In the genomic region with DNA sequence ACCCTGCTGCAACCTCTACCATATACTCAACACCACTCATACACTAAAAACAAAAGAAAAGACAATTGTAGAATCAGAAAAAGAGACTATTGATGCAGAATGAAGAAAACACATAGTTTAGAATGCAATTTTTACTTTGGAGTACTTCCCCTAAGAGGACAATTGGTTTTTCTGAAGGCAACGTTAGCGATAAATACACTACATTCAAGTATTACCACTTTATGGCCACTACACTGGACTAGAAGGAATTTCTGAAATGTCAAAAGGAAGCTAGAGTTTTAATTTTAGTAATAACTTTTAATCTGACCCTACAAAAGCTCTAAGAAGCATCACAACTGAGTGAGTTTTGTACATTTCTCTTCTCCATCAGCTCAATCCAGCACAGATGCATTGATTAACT, we compare ENCODE assay signal across 30 cellular contexts. TPM values are rescaled to one million over a fixed set of nuclear protein-coding genes. Genes with fewer than 3 reads are reported as not detected.
DNase-seq lines count a peak whose midpoint lies in the region; ATAC-seq and TF ChIP-seq lines count a peak whose summit lies in the region.
"Had no signal": no experiment of that assay in that cellular context is flagged by ENCODE, and none has a peak within 500 bp of the region (broad histone marks: within the 10 kb centered on the region; RNA-seq: fewer than 3 reads in every experiment).

No MANE protein-coding gene starts in this region.

- no peak for DNase-seq in activated CD8-positive, alpha-beta T cell treated with anti-CD3 and anti-CD28 coated beads for 36 hours
- DNase-seq in activated CD8-positive, alpha-beta T cell treated with anti-CD3 and anti-CD28 coated beads, Interleukin-2, amount 10 ng/mL, durations not matched to agents 7 days and 5 days: no peak
- DNase-seq in WTC11 (ENCODE audit: low spot score) (no peak), mesothelial cell of epicardium (ENCODE audit: low spot score in 2 of 2, unreplicated experiment in 2 of 2) (no peak), thoracic aorta (ENCODE audit: low spot score) (no peak), NCI-H510A treated with DMSO at 0.1 percent for 48 hours (lab: John Stamatoyannopoulos, UW) (no peak)
- DNase-seq: 8988T; activated CD4-positive, alpha-beta T cell treated with anti-CD3 and anti-CD28 coated beads, Interleukin-2, amount 50 U/mL, for 1 hour; activated CD4-positive, CD25-positive, alpha-beta regulatory T cell; activated CD8-positive, alpha-beta memory T cell treated with anti-CD3 and anti-CD28 coated beads, Interleukin-2, amount 10 ng/mL, durations not matched to agents 7 days and 5 days; activated naive CD8-positive, alpha-beta T cell treated with anti-CD3 and anti-CD28 coated beads, Interleukin-2, amount 50 U/mL, for 24 hours; activated T-cell treated with anti-CD3 and anti-CD28 coated beads, Interleukin-2, amount 50 U/mL, for 48 hours; CD4-positive, alpha-beta T cell; cerebellar nuclear complex; hippocampal formation; KG1; NCI-H1092 treated with DMSO at 0.1 percent for 48 hours; NCI-H1694 treated with DMSO at 0.1 percent for 48 hours; NCI-H446 treated with DMSO at 0.1 percent for 48 hours; NCI-H82; RPMI8226; stimulated activated CD8-positive, alpha-beta memory T cell treated with anti-CD3 and anti-CD28 coated beads, Interleukin-4, amount 100 ng/mL, for 48 hours; stimulated activated naive CD8-positive, alpha-beta T cell treated with anti-CD3 and anti-CD28 coated beads, Interleukin-15, amount 100 ng/mL, for 72 hours; trophoblast cell had no signal

- H3K36me3 ChIP-seq in thoracic aorta: peaks cover 1% of the 10 kb centered on the region

- POLR2A ChIA-PET in activated CD8-positive, alpha-beta T cell treated with anti-CD3 and anti-CD28 coated beads for 36 hours (lab: Charles Lee): no interaction called here
- POLR2A ChIA-PET in activated CD8-positive, alpha-beta T cell treated with anti-CD3 and anti-CD28 coated beads, Interleukin-2, amount 10 ng/mL, durations not matched to agents 7 days and 5 days (lab: Charles Lee): no interaction called here
- POLR2A ChIA-PET in WTC11 (lab: Charles Lee): interaction anchor here (0.5 kb wide), 1 partner anchor 24 kb away, joined by 3 read pairs; no protein-coding TSS in a partner anchor

- H3K27me3 Mint-ChIP-seq in activated CD8-positive, alpha-beta T cell treated with anti-CD3 and anti-CD28 coated beads for 36 hours: no peaks in the 10 kb centered on the region
- no peaks in the 10 kb centered on the region for H3K27me3 Mint-ChIP-seq in activated CD8-positive, alpha-beta T cell treated with anti-CD3 and anti-CD28 coated beads, Interleukin-2, amount 10 ng/mL, durations not matched to agents 7 days and 5 days (ENCODE audit: low read depth)
- H3K27me3 Mint-ChIP-seq in WTC11 (ENCODE audit: low read depth): no peaks in the 10 kb centered on the region
- H3K27me3 Mint-ChIP-seq in mesothelial cell of epicardium (ENCODE audit: low read depth): no peaks in the 10 kb centered on the region
- H3K27me3 Mint-ChIP-seq: activated CD8-positive, alpha-beta memory T cell treated with anti-CD3 and anti-CD28 coated beads, Interleukin-2, amount 10 ng/mL, durations not matched to agents 7 days and 5 days; activated naive CD8-positive, alpha-beta T cell treated with anti-CD3 and anti-CD28 coated beads, Interleukin-2, amount 50 U/mL, for 24 hours; CD4-positive, alpha-beta T cell; stimulated activated naive CD8-positive, alpha-beta T cell treated with anti-CD3 and anti-CD28 coated beads, Interleukin-15, amount 100 ng/mL, for 72 hours had no signal

- H3K4me1 ChIP-seq in thoracic aorta (ENCODE audit: control insufficient read depth in 1 of 2, low read depth in 2 of 2): peaks cover 6 to 32% of the 10 kb centered on the region in 2 donors
- H3K4me1 ChIP-seq: parathyroid adenoma had no signal

- no peaks in the 10 kb centered on the region for H3K9me3 ChIP-seq in thoracic aorta
- H3K9me3 ChIP-seq: gastroesophageal sphincter had no signal

- H3K9me3 Mint-ChIP-seq in activated CD8-positive, alpha-beta T cell treated with anti-CD3 and anti-CD28 coated beads for 36 hours: no peaks in the 10 kb centered on the region
- no peaks in the 10 kb centered on the region for H3K9me3 Mint-ChIP-seq in activated CD8-positive, alpha-beta T cell treated with anti-CD3 and anti-CD28 coated beads, Interleukin-2, amount 10 ng/mL, durations not matched to agents 7 days and 5 days (ENCODE audit: insufficient read depth)
- no peaks in the 10 kb centered on the region for H3K9me3 Mint-ChIP-seq in WTC11
- H3K9me3 Mint-ChIP-seq in mesothelial cell of epicardium: peaks cover 10% of the 10 kb centered on the region
- H3K9me3 Mint-ChIP-seq: activated naive CD8-positive, alpha-beta T cell treated with anti-CD3 and anti-CD28 coated beads, Interleukin-2, amount 50 U/mL, for 24 hours; CD4-positive, alpha-beta T cell; neural crest cell; stimulated activated naive CD8-positive, alpha-beta T cell treated with anti-CD3 and anti-CD28 coated beads, Interleukin-15, amount 100 ng/mL, for 72 hours had no signal

- peak overlapping the region; percentile 80 to 94 for H3K27ac ChIP-seq in thoracic aorta
- H3K27ac ChIP-seq: HL-60, parathyroid adenoma had no signal

- intact Hi-C loops in activated CD8-positive, alpha-beta T cell treated with anti-CD3 and anti-CD28 coated beads for 36 hours (cut with micrococcal nuclease): no loop called here

- no peak for ATAC-seq in activated CD8-positive, alpha-beta T cell treated with anti-CD3 and anti-CD28 coated beads for 36 hours
- ATAC-seq in activated CD8-positive, alpha-beta T cell treated with anti-CD3 and anti-CD28 coated beads, Interleukin-2, amount 10 ng/mL, durations not matched to agents 7 days and 5 days: no peak
- ATAC-seq in WTC11: no peak
- no peak for ATAC-seq in thoracic aorta (ENCODE audit: insufficient number of reproducible peaks, low FRiP score, low read depth)
- ATAC-seq in GM21515 (IDR thresholded peaks at IDR 0.05; ENCODE audit: unreplicated experiment): no peak
- no peak for ATAC-seq in HG02588 (IDR thresholded peaks at IDR 0.05; ENCODE audit: unreplicated experiment)
- ATAC-seq: activated CD8-positive, alpha-beta memory T cell treated with anti-CD3 and anti-CD28 coated beads, Interleukin-2, amount 10 ng/mL, durations not matched to agents 7 days and 5 days; activated naive CD8-positive, alpha-beta T cell treated with anti-CD3 and anti-CD28 coated beads, Interleukin-2, amount 50 U/mL, for 24 hours; gastroesophageal sphincter; stimulated activated naive CD8-positive, alpha-beta T cell treated with anti-CD3 and anti-CD28 coated beads, Interleukin-15, amount 100 ng/mL, for 72 hours had no signal

- peaks cover 62% of the 10 kb centered on the region for H3K36me3 Mint-ChIP-seq in activated CD8-positive, alpha-beta T cell treated with anti-CD3 and anti-CD28 coated beads for 36 hours (ENCODE audit: low read depth)
- H3K36me3 Mint-ChIP-seq in activated CD8-positive, alpha-beta T cell treated with anti-CD3 and anti-CD28 coated beads, Interleukin-2, amount 10 ng/mL, durations not matched to agents 7 days and 5 days (ENCODE audit: low read depth): peaks cover 44% of the 10 kb centered on the region
- H3K36me3 Mint-ChIP-seq in WTC11 (peaks cover 48% of the 10 kb centered on the region), mesothelial cell of epicardium (peaks cover 31% of the 10 kb centered on the region)

- CTCF ChIA-PET in activated CD8-positive, alpha-beta T cell treated with anti-CD3 and anti-CD28 coated beads for 36 hours (lab: Charles Lee): interaction anchor here (1.5 to 2.0 kb wide), 2 partner anchors 9 to 10 kb away, joined by 3 to 6 read pairs; no protein-coding TSS in a partner anchor
- CTCF ChIA-PET in activated CD8-positive, alpha-beta T cell treated with anti-CD3 and anti-CD28 coated beads, Interleukin-2, amount 10 ng/mL, durations not matched to agents 7 days and 5 days (lab: Charles Lee): interaction anchor here (0.7 kb wide), 1 partner anchor 659 kb away, joined by 3 read pairs; no protein-coding TSS in a partner anchor
- CTCF ChIA-PET in WTC11 (lab: Charles Lee): no interaction called here

- H3K4me3 ChIP-seq in thoracic aorta: no peak overlapping the region
- H3K4me3 ChIP-seq: gastroesophageal sphincter had no signal

- H3K27me3 ChIP-seq in thoracic aorta (replicated peaks; ENCODE audit: insufficient read depth): no peaks in the 10 kb centered on the region
- H3K27me3 ChIP-seq: gastroesophageal sphincter had no signal

- H3K4me1 Mint-ChIP-seq in activated CD8-positive, alpha-beta T cell treated with anti-CD3 and anti-CD28 coated beads for 36 hours (ENCODE audit: low read depth): peaks cover 7% of the 10 kb centered on the region
- H3K4me1 Mint-ChIP-seq in activated CD8-positive, alpha-beta T cell treated with anti-CD3 and anti-CD28 coated beads, Interleukin-2, amount 10 ng/mL, durations not matched to agents 7 days and 5 days (ENCODE audit: low read depth): peaks cover 2% of the 10 kb centered on the region
- H3K4me1 Mint-ChIP-seq in WTC11 (peaks cover 56% of the 10 kb centered on the region), mesothelial cell of epicardium (peaks cover 23% of the 10 kb centered on the region)
- H3K4me1 Mint-ChIP-seq: neural crest cell had no signal

- no peak overlapping the region for H3K4me3 Mint-ChIP-seq in activated CD8-positive, alpha-beta T cell treated with anti-CD3 and anti-CD28 coated beads for 36 hours
- no peak overlapping the region for H3K4me3 Mint-ChIP-seq in activated CD8-positive, alpha-beta T cell treated with anti-CD3 and anti-CD28 coated beads, Interleukin-2, amount 10 ng/mL, durations not matched to agents 7 days and 5 days
- H3K4me3 Mint-ChIP-seq in WTC11 (no peak overlapping the region), mesothelial cell of epicardium (no peak overlapping the region)
- H3K4me3 Mint-ChIP-seq: activated CD8-positive, alpha-beta memory T cell treated with anti-CD3 and anti-CD28 coated beads, Interleukin-2, amount 10 ng/mL, durations not matched to agents 7 days and 5 days; activated naive CD8-positive, alpha-beta T cell treated with anti-CD3 and anti-CD28 coated beads, Interleukin-2, amount 50 U/mL, for 24 hours; CD4-positive, alpha-beta T cell; neural crest cell; stimulated activated naive CD8-positive, alpha-beta T cell treated with anti-CD3 and anti-CD28 coated beads, Interleukin-15, amount 100 ng/mL, for 72 hours had no signal

- TF ChIP-seq CTCF in activated CD8-positive, alpha-beta T cell treated with anti-CD3 and anti-CD28 coated beads for 36 hours (IDR thresholded peaks at IDR 0.05): no peak
- no peak for TF ChIP-seq CTCF in WTC11 (IDR thresholded peaks at IDR 0.05)
- TF ChIP-seq CTCF in mesothelial cell of epicardium (IDR thresholded peaks at IDR 0.05; ENCODE audit: unreplicated experiment): no peak
- TF ChIP-seq CTCF in thoracic aorta (IDR thresholded peaks at IDR 0.05): no peak

- peak overlapping the region; percentile 55 for H3K27ac Mint-ChIP-seq in activated CD8-positive, alpha-beta T cell treated with anti-CD3 and anti-CD28 coated beads for 36 hours
- no peak overlapping the region for H3K27ac Mint-ChIP-seq in activated CD8-positive, alpha-beta T cell treated with anti-CD3 and anti-CD28 coated beads, Interleukin-2, amount 10 ng/mL, durations not matched to agents 7 days and 5 days
- H3K27ac Mint-ChIP-seq in WTC11: peak overlapping the region; percentile 72
- H3K27ac Mint-ChIP-seq in mesothelial cell of epicardium: peak overlapping the region; percentile 83
- H3K27ac Mint-ChIP-seq: activated CD8-positive, alpha-beta memory T cell treated with anti-CD3 and anti-CD28 coated beads, Interleukin-2, amount 10 ng/mL, durations not matched to agents 7 days and 5 days; activated naive CD8-positive, alpha-beta T cell treated with anti-CD3 and anti-CD28 coated beads, Interleukin-2, amount 50 U/mL, for 24 hours; CD4-positive, alpha-beta T cell had no signal

RNA-seq across cellular contexts. Expression of a gene that starts 24.7 kb away (rescaled TPM):
- 100 to 1,000 TPM; 101 to 106 TPM for total RNA-seq in activated CD8-positive, alpha-beta T cell treated with anti-CD3 and anti-CD28 coated beads for 36 hours
- total RNA-seq in activated CD8-positive, alpha-beta T cell treated with anti-CD3 and anti-CD28 coated beads, Interleukin-2, amount 10 ng/mL, durations not matched to agents 7 days and 5 days: 10 to 100 TPM; 63.1 to 64.0 TPM
- total RNA-seq in WTC11 (2021) (69.1 to 86.6 TPM (median 76.3 TPM) in 3 replicates), mesothelial cell of epicardium (49.5 to 58.6 TPM (median 53.0 TPM) in 3 replicates), thoracic aorta (10 to 100 TPM; 12.0 to 50.6 TPM)
